In genomic region chr17:17051791-17052461, GRCh38 we compare ENCODE assay signal across 9 cellular contexts. TPM values are rescaled to one million over a fixed set of nuclear protein-coding genes. Genes with fewer than 3 reads are reported as not detected.
DNase-seq lines count a peak whose midpoint lies in the region; ATAC-seq and TF ChIP-seq lines count a peak whose summit lies in the region.
"Had no signal": no experiment of that assay in that cellular context is flagged by ENCODE, and none has a peak within 500 bp of the region (broad histone marks: within the 10 kb centered on the region; RNA-seq: fewer than 3 reads in every experiment).

No MANE protein-coding gene starts in this region.

- H3K4me1 Mint-ChIP-seq in natural killer cell, result peaks cover 67 to 74% of the 10 kb centered on the region in 2 donors
- peaks cover 45 to 50% of the 10 kb centered on the region in 2 donors for H3K4me1 Mint-ChIP-seq in natural killer cell treated with Interleukin-12 subunit alpha and Interleukin-12 subunit beta and Interleukin-15 and Interleukin-18, amount 100 ng/mL, for 72 hours (ENCODE audit: low read depth in 2 of 2)

- no peak overlapping the region for H3K4me3 Mint-ChIP-seq in natural killer cell
- no peak overlapping the region for H3K4me3 Mint-ChIP-seq in natural killer cell treated with Interleukin-12 subunit alpha and Interleukin-12 subunit beta and Interleukin-15 and Interleukin-18, amount 100 ng/mL, for 72 hours

- DNase-seq in natural killer cell (no peak), breast epithelium (ENCODE audit: low spot score in 2 of 2) (peak in 1 of 2 donors; percentile 49), mesenteric fat pad (ENCODE audit: low spot score) (peak; percentile 82), NCI-H524 (lab: John Stamatoyannopoulos, UW) (no peak), DMS153 (lab: John Stamatoyannopoulos, UW) (no peak)
- no peak for DNase-seq in natural killer cell treated with Interleukin-12 subunit alpha and Interleukin-12 subunit beta and Interleukin-15 and Interleukin-18, amount 100 ng/mL, for 72 hours (ENCODE audit: low spot score)
- DNase-seq in stimulated activated CD4-positive, alpha-beta T cell treated with anti-CD3 and anti-CD28 coated beads, Interleukin-1b, Interleukin-23, amount 100 ng/mL, for 48 hours, result no peak

- no peaks in the 10 kb centered on the region for H3K36me3 ChIP-seq in breast epithelium

- TF ChIP-seq CTCF in natural killer cell (IDR thresholded peaks at IDR 0.05) (no peak), breast epithelium (IDR thresholded peaks at IDR 0.05) (no peak)

- H3K4me3 ChIP-seq in breast epithelium, result no peak overlapping the region

- no peaks in the 10 kb centered on the region for H3K27me3 ChIP-seq in breast epithelium

- peaks cover 26 to 33% of the 10 kb centered on the region in 2 donors for H3K4me1 ChIP-seq in breast epithelium

- no peak for TF ChIP-seq POLR2A in breast epithelium (IDR thresholded peaks at IDR 0.05)

- intact Hi-C loops in natural killer cell (cut with micrococcal nuclease) (no loop called here), breast epithelium (cut with DNase I; ENCODE audit: low total_unique reads) (no loop called here)

- no peaks in the 10 kb centered on the region for H3K36me3 Mint-ChIP-seq in natural killer cell
- H3K36me3 Mint-ChIP-seq in natural killer cell treated with Interleukin-12 subunit alpha and Interleukin-12 subunit beta and Interleukin-15 and Interleukin-18, amount 100 ng/mL, for 72 hours, result no peaks in the 10 kb centered on the region

- H3K9me3 ChIP-seq in breast epithelium, result no peaks in the 10 kb centered on the region

- no peak for ATAC-seq in natural killer cell
- no peak for ATAC-seq in natural killer cell treated with Interleukin-12 subunit alpha and Interleukin-12 subunit beta and Interleukin-15 and Interleukin-18, amount 100 ng/mL, for 72 hours
- no peak for ATAC-seq in GM21717 (IDR thresholded peaks at IDR 0.05; ENCODE audit: unreplicated experiment)

- H3K9me3 Mint-ChIP-seq in natural killer cell, result no peaks in the 10 kb centered on the region
- H3K9me3 Mint-ChIP-seq in natural killer cell treated with Interleukin-12 subunit alpha and Interleukin-12 subunit beta and Interleukin-15 and Interleukin-18, amount 100 ng/mL, for 72 hours, result no peaks in the 10 kb centered on the region

- H3K27ac Mint-ChIP-seq in natural killer cell, result peak overlapping the region; percentile 59 to 71
- no peak overlapping the region for H3K27ac Mint-ChIP-seq in natural killer cell treated with Interleukin-12 subunit alpha and Interleukin-12 subunit beta and Interleukin-15 and Interleukin-18, amount 100 ng/mL, for 72 hours

- H3K27me3 Mint-ChIP-seq in natural killer cell (ENCODE audit: low read depth in 2 of 2), result no peaks in the 10 kb centered on the region
- no peaks in the 10 kb centered on the region for H3K27me3 Mint-ChIP-seq in natural killer cell treated with Interleukin-12 subunit alpha and Interleukin-12 subunit beta and Interleukin-15 and Interleukin-18, amount 100 ng/mL, for 72 hours

- H3K27ac ChIP-seq in breast epithelium, result peak overlapping the region; percentile 73 to 75
- H3K27ac ChIP-seq: KMS-11 had no signal

RNA-seq across cellular contexts. Expression of gene MPRIP, which starts 9.7 kb away (rescaled TPM):
- total RNA-seq in natural killer cell, result 100 to 1,000 TPM; 225 to 272 (median 229) TPM
- total RNA-seq in natural killer cell treated with Interleukin-12 subunit alpha and Interleukin-12 subunit beta and Interleukin-15 and Interleukin-18, amount 100 ng/mL, for 72 hours, result 100 to 1,000 TPM; 158 to 216 TPM
- 100 to 1,000 TPM in 2 of 3 donors, 10 to 100 TPM in 1; 93.1 to 136 (median 124) TPM for total RNA-seq in breast epithelium
- 293 TPM for total RNA-seq in mesenteric fat pad

Comparison
In these comparisons a context has a peak if more than half of its experiments do, and no peak if none do; other contexts are left out.
1. H3K27ac Mint-ChIP-seq: peak in natural killer cell (2 of 2); none in natural killer cell treated with Interleukin-12 subunit alpha and Interleukin-12 subunit beta and Interleukin-15 and Interleukin-18, amount 100 ng/mL, for 72 hours (0 of 2).